26 cellular contexts compared by ENCODE assay signal in genomic region chr22:19599004-19599403, GRCh38.
DNase-seq lines count a peak whose midpoint lies in the region; ATAC-seq, FAIRE-seq and TF ChIP-seq lines count a peak whose summit lies in the region.
"Had no signal": no experiment of that assay in that cellular context is flagged by ENCODE, and none has a peak within 500 bp of the region (broad histone marks: within the 10 kb centered on the region; RNA-seq: fewer than 3 reads in every experiment).

No MANE protein-coding gene starts in this region.

- H2AFZ ChIP-seq in PC-9 (no peak overlapping the region), HepG2 (ENCODE audit: low read length) (no peak overlapping the region), osteoblast (ENCODE audit: low read length) (no peak overlapping the region)

- H3K27me3 ChIP-seq in PC-9 (ENCODE audit: insufficient read depth, low read depth) (no peaks in the 10 kb centered on the region), HepG2 (ENCODE audit: control insufficient read depth in 1 of 2, insufficient read depth in 2 of 2, low read length in 2 of 2) (peaks cover 2 to 17% of the 10 kb centered on the region in 2 experiments; a peak in 2 of 5 replicates), upper lobe of right lung (no peaks in the 10 kb centered on the region), osteoblast (ENCODE audit: insufficient read depth, low read length) (peaks cover 3% of the 10 kb centered on the region)

- H3K27ac ChIP-seq in PC-9 (no peak overlapping the region), HepG2 (ENCODE audit: extremely low read length, insufficient read depth, low read length) (no peak overlapping the region), upper lobe of right lung (peak overlapping the region; percentile 66), osteoblast (ENCODE audit: low read depth, low read length) (no peak overlapping the region)
- H3K27ac ChIP-seq: psoas muscle, thoracic aorta had no signal

- BruUV-seq in PC-9 (replicated peaks; lab: Mats Ljungman, UMichigan) (no TSS peak), HepG2 (replicated peaks; lab: Mats Ljungman, UMichigan) (no TSS peak)

- H3K4me1 ChIP-seq in PC-9 (replicated peaks; ENCODE audit: insufficient read depth), result 0 out of 2 replicates have a peak, but pooled peaks cover 8% of the 10 kb centered on the region
- H3K4me1 ChIP-seq in HepG2 (ENCODE audit: insufficient read depth, low read length), result peaks cover 53% of the 10 kb centered on the region
- peaks cover 16% of the 10 kb centered on the region for H3K4me1 ChIP-seq in upper lobe of right lung
- no peaks in the 10 kb centered on the region for H3K4me1 ChIP-seq in osteoblast (ENCODE audit: insufficient read depth, low read length)
- H3K4me1 ChIP-seq: HAP-1, psoas muscle had no signal

- no peaks in the 10 kb centered on the region for H3K27me3 Mint-ChIP-seq in activated naive CD8-positive, alpha-beta T cell
- no peaks in the 10 kb centered on the region for H3K27me3 Mint-ChIP-seq in activated naive CD8-positive, alpha-beta T cell treated with anti-CD3 and anti-CD28 coated beads for 36 hours
- H3K27me3 Mint-ChIP-seq: B cell had no signal

- H3K4me3 Mint-ChIP-seq in activated naive CD8-positive, alpha-beta T cell, result peak overlapping the region; percentile 47
- H3K4me3 Mint-ChIP-seq in activated naive CD8-positive, alpha-beta T cell treated with anti-CD3 and anti-CD28 coated beads for 36 hours, result no peak overlapping the region
- H3K4me3 Mint-ChIP-seq: B cell; brain; immature natural killer cell; stimulated activated naive B cell treated with anti-CD40 and anti-IgM and Interleukin-4, amounts not matched to agents 10 μg/mL and 1 μg/mL and 100 μg/mL, for 72 hours had no signal

- no peaks in the 10 kb centered on the region for H4K20me1 ChIP-seq in PC-9 (ENCODE audit: insufficient read depth)
- H4K20me1 ChIP-seq in HepG2 (ENCODE audit: insufficient read depth, low read length), result no peaks in the 10 kb centered on the region
- H4K20me1 ChIP-seq in osteoblast (ENCODE audit: insufficient read depth, low read length), result no peaks in the 10 kb centered on the region

- H3K4me2 ChIP-seq in PC-9, result peak overlapping the region; percentile 34; the same call in 1 of the 2 replicates
- H3K4me2 ChIP-seq in HepG2 (ENCODE audit: low read depth, low read length), result no peak overlapping the region
- no peak overlapping the region for H3K4me2 ChIP-seq in osteoblast (ENCODE audit: insufficient read depth, low read length)

- FAIRE-seq in HepG2 (lab: Jason Lieb, UNC), result no peak
- no peak for FAIRE-seq in GM12892 (lab: Jason Lieb, UNC)
- FAIRE-seq: GM18507 had no signal

- 31% methylated on average over 5 of the region's 5 CpGs for WGBS in HepG2 (ENCODE audit: low lambda C conversion rate)

- ATAC-seq in HepG2, result no peak
- no peak for ATAC-seq in upper lobe of right lung
- ATAC-seq: stimulated activated naive B cell treated with anti-CD40 and anti-IgM and Interleukin-4, amounts not matched to agents 10 μg/mL and 1 μg/mL and 100 μg/mL, for 72 hours had no signal

- H3K4me1 Mint-ChIP-seq in activated naive CD8-positive, alpha-beta T cell (ENCODE audit: low read depth), result peaks cover 58% of the 10 kb centered on the region
- H3K4me1 Mint-ChIP-seq in activated naive CD8-positive, alpha-beta T cell treated with anti-CD3 and anti-CD28 coated beads for 36 hours, result peaks cover 29% of the 10 kb centered on the region
- H3K4me1 Mint-ChIP-seq: immature natural killer cell had no signal

- no peaks in the 10 kb centered on the region for H3K79me2 ChIP-seq in PC-9 (ENCODE audit: low read depth)
- H3K79me2 ChIP-seq in HepG2 (ENCODE audit: insufficient read depth, low read length), result no peaks in the 10 kb centered on the region
- H3K79me2 ChIP-seq in osteoblast (ENCODE audit: insufficient read depth, low read length), result no peaks in the 10 kb centered on the region

- POLR2A ChIA-PET in PC-9 (lab: Charles Lee; ENCODE audit: unreplicated experiment), result interaction anchor here (0.6 kb wide), 1 partner anchor 152 kb away, joined by 3 read pairs; no protein-coding TSS in a partner anchor
- POLR2A ChIA-PET in HepG2 (lab: Yijun Ruan, JAX), result no interaction called here

- no peaks in the 10 kb centered on the region for H3K36me3 ChIP-seq in PC-9 (ENCODE audit: low read depth)
- no peaks in the 10 kb centered on the region for H3K36me3 ChIP-seq in HepG2 (replicated peaks in 1 of 2; ENCODE audit: control insufficient read depth in 1 of 2, insufficient read depth in 2 of 2, low read length in 2 of 2)
- no peaks in the 10 kb centered on the region for H3K36me3 ChIP-seq in upper lobe of right lung
- no peaks in the 10 kb centered on the region for H3K36me3 ChIP-seq in osteoblast (ENCODE audit: insufficient read depth, low read length)
- H3K36me3 ChIP-seq: HAP-1, thoracic aorta had no signal

- no peak for TF ChIP-seq CTCF in PC-9 (conservative IDR thresholded peaks at IDR 0.05)
- TF ChIP-seq CTCF in HepG2 (CRISPR knock-in tag; IDR thresholded peaks at IDR 0.05), result no peak
- no peak for TF ChIP-seq CTCF in upper lobe of right lung (IDR thresholded peaks at IDR 0.05)
- no peak for TF ChIP-seq CTCF in osteoblast (IDR thresholded peaks at IDR 0.05; ENCODE audit: extremely low read depth, low read depth, low read length)

- H3K9me2 ChIP-seq in PC-9 (ENCODE audit: insufficient read depth), result no peaks in the 10 kb centered on the region

- H3K4me3 ChIP-seq in PC-9 (no peak overlapping the region), HepG2 (replicated peaks in 1 of 3; ENCODE audit: insufficient read depth in 1 of 3, low read depth in 2 of 3, low read length in 3 of 3) (no peak overlapping the region), upper lobe of right lung (no peak overlapping the region), osteoblast (ENCODE audit: insufficient read depth, low read length) (no peak overlapping the region)
- H3K4me3 ChIP-seq: HAP-1, psoas muscle, thoracic aorta had no signal

- H3K9ac ChIP-seq in HepG2 (ENCODE audit: insufficient read depth, low read depth, low read length), result no peak overlapping the region

- in situ Hi-C loops in HepG2 (cut with HindIII; ENCODE audit: extremely low pct_ligation_motif_present, low pct_unique_long_range_greater_than_20kb), result no loop called here

- no peaks in the 10 kb centered on the region for H3F3A ChIP-seq in PC-9 (ENCODE audit: insufficient read depth, low read depth)

- CTCF ChIA-PET in PC-9 (lab: Charles Lee) (interaction anchor here (0.6 kb wide), 1 partner anchor 100 kb away, joined by 3 read pairs; no protein-coding TSS in a partner anchor), HepG2 (lab: Yijun Ruan, JAX; ENCODE audit: low intra/inter-chr PET ratio, low total read pairs) (no interaction called here)

- peak overlapping the region; percentile 28 for H3K27ac Mint-ChIP-seq in activated naive CD8-positive, alpha-beta T cell
- H3K27ac Mint-ChIP-seq in activated naive CD8-positive, alpha-beta T cell treated with anti-CD3 and anti-CD28 coated beads for 36 hours, result no peak overlapping the region
- H3K27ac Mint-ChIP-seq: B cell; brain; immature natural killer cell; naive B cell; stimulated activated naive B cell treated with anti-CD40 and anti-IgM and Interleukin-4, amounts not matched to agents 10 μg/mL and 1 μg/mL and 100 μg/mL, for 72 hours had no signal

- no peak for DNase-seq in activated naive CD8-positive, alpha-beta T cell treated with anti-CD3 and anti-CD28 coated beads for 36 hours
- DNase-seq in PC-9 (no peak), HepG2 (ENCODE audit: low spot score) (no peak), upper lobe of right lung (no peak), GM12892 (ENCODE audit: insufficient read length) (no peak), osteoblast (ENCODE audit: insufficient read length, low spot score, missing footprints) (no peak)
- DNase-seq: activated CD4-positive, alpha-beta T cell treated with anti-CD3 and anti-CD28 coated beads, Interleukin-2, amount 50 U/mL, for 4 hours; cerebellar nuclear complex; COR-L47; hypothalamus; immature natural killer cell; MM.1S; naive B cell; NCI-H1436; NCI-H2107; NCI-H446 treated with DMSO at 0.1 percent for 48 hours; nucleus accumbens; psoas muscle; stimulated activated naive B cell treated with anti-CD40 and anti-IgM and Interleukin-4, amounts not matched to agents 10 μg/mL and 1 μg/mL and 100 μg/mL, for 72 hours; T1000 had no signal

- TF ChIP-seq POLR2A in HepG2 (IDR thresholded peaks at IDR 0.05; ENCODE audit: insufficient read depth in 1 of 2, low read depth in 2 of 2, low read length in 2 of 2) (no peak), GM12892 (IDR thresholded peaks at IDR 0.05; ENCODE audit: low read depth, low read length) (no peak)

- no peaks in the 10 kb centered on the region for H3K9me3 Mint-ChIP-seq in activated naive CD8-positive, alpha-beta T cell (ENCODE audit: low read depth)
- no peaks in the 10 kb centered on the region for H3K9me3 Mint-ChIP-seq in activated naive CD8-positive, alpha-beta T cell treated with anti-CD3 and anti-CD28 coated beads for 36 hours
- H3K9me3 Mint-ChIP-seq: brain; immature natural killer cell; stimulated activated naive B cell treated with anti-CD40 and anti-IgM and Interleukin-4, amounts not matched to agents 10 μg/mL and 1 μg/mL and 100 μg/mL, for 72 hours had no signal

- TF ChIP-seq RAD21 in HepG2 (CRISPR knock-in tag; IDR thresholded peaks at IDR 0.05), result no peak

- H3K36me3 Mint-ChIP-seq in activated naive CD8-positive, alpha-beta T cell, result no peaks in the 10 kb centered on the region
- H3K36me3 Mint-ChIP-seq in activated naive CD8-positive, alpha-beta T cell treated with anti-CD3 and anti-CD28 coated beads for 36 hours, result no peaks in the 10 kb centered on the region
- H3K36me3 Mint-ChIP-seq: brain, immature natural killer cell, naive B cell had no signal

- TF ChIP-seq EP300 in HepG2 (IDR thresholded peaks at IDR 0.05; ENCODE audit: low read depth in 2 of 2, low read length in 2 of 2) (no peak), HepG2 (CRISPR knock-in tag; IDR thresholded peaks at IDR 0.05; ENCODE audit: borderline replicate concordance) (no peak)

- intact Hi-C loops in PC-9 (cut with micrococcal nuclease; ENCODE audit: unreplicated experiment) (no loop called here), HepG2 (cut with micrococcal nuclease; ENCODE audit: unreplicated experiment) (no loop called here), upper lobe of right lung (cut with DNase I) (no loop called here)

- H3K9me3 ChIP-seq in PC-9 (ENCODE audit: insufficient read depth, low read depth) (no peaks in the 10 kb centered on the region), HepG2 (ENCODE audit: low read length) (no peaks in the 10 kb centered on the region), upper lobe of right lung (no peaks in the 10 kb centered on the region), osteoblast (ENCODE audit: low read depth, low read length) (no peaks in the 10 kb centered on the region)
- H3K9me3 ChIP-seq: HAP-1, psoas muscle, thoracic aorta had no signal

TF ChIP-seq in HepG2, 621 proteins besides CTCF, POLR2A, EP300 and RAD21:
- TF ChIP-seq ZNF431 (CRISPR knock-in tag; IDR thresholded peaks at IDR 0.05; ENCODE audit: borderline replicate concordance, low read depth), result no peak
- peak; percentile 70; the same call in 1 of the 2 replicates for TF ChIP-seq ZNF121 (CRISPR knock-in tag; IDR thresholded peaks at IDR 0.05)
